16 cellular contexts compared by ENCODE assay signal in the genomic region with DNA sequence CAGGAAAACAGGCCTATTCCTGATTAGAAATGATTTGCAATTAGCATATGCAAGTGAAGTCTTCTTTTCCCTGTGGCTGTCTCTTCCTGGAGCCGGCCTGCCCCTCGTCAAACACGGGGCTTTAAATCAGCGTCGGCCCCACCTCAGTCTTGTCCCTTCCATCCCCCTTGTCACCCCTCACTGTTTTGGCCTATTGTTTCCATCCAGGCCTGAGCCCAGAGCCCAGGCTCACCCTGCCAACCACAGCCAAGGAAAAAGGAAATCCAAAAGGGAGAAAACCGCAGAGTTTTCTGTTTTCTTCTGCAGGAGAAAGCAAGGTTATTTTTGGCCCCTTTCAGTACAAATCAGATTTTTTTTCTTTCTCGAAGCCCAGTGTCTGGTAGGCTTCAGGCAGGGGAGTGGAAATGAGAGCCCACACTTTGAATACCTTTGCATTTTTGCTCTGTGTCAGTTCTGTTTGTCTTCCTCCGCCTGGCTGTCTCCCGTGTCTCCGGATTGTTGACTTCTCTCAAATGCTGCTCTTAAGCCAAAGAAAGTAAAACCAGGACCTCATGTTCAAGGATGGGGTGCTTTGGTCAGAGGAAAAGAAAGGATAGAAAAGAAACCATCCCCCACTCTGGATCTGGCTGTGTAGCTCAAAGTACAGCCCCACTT.
DNase-seq lines count a peak whose midpoint lies in the region; ATAC-seq and TF ChIP-seq lines count a peak whose summit lies in the region.
"Had no signal": no experiment of that assay in that cellular context is flagged by ENCODE, and none has a peak within 500 bp of the region (broad histone marks: within the 10 kb centered on the region; RNA-seq: fewer than 3 reads in every experiment).

No MANE protein-coding gene starts in this region.

- no peak overlapping the region for H3K9ac ChIP-seq in mammary epithelial cell (ENCODE audit: insufficient read depth, low read length)

- peak; percentile 50 for DNase-seq in NCI-H526 treated with DMSO at 0.1 percent for 48 hours (lab: John Stamatoyannopoulos, UW)
- DNase-seq in mammary epithelial cell: no peak
- DNase-seq in medulla oblongata (ENCODE audit: extremely low spot score): peak; percentile 7
- DNase-seq in upper lobe of right lung: no peak
- DNase-seq in NAMALWA (ENCODE audit: low spot score): no peak
- DNase-seq in NCI-H2171 treated with DMSO at 0.1 percent for 48 hours (lab: John Stamatoyannopoulos, UW): no peak
- no peak for DNase-seq in D341Med (ENCODE audit: low spot score)
- DNase-seq: activated gamma-delta T cell; effector memory CD4-positive, alpha-beta T cell; NCI-H187; sigmoid colon; SJCRH30; stimulated activated CD4-positive, alpha-beta T cell treated with anti-CD3 and anti-CD28 coated beads, Interleukin-2, amount 100 ng/mL, for 48 hours; T-helper 9 cell had no signal

- 36% methylated on average over 10 of the region's 10 CpGs for WGBS in mammary epithelial cell (ENCODE audit: low coverage, missing lambda C conversion rate)

- no peak overlapping the region for H3K4me3 ChIP-seq in mammary epithelial cell (replicated peaks in 1 of 3; ENCODE audit: insufficient read depth in 1 of 3, low read depth in 2 of 3, low read length in 3 of 3)
- H3K4me3 ChIP-seq in upper lobe of right lung: no peak overlapping the region
- H3K4me3 ChIP-seq: lung, sigmoid colon, SJCRH30, suprapubic skin had no signal

- H3K27ac ChIP-seq in mammary epithelial cell (ENCODE audit: insufficient read depth, low read depth, low read length) (no peak overlapping the region), upper lobe of right lung (peak overlapping the region; percentile 55)
- H3K27ac ChIP-seq: SJCRH30, suprapubic skin had no signal

- H3K27me3 ChIP-seq in mammary epithelial cell (ENCODE audit: insufficient read depth, low read length) (no peaks in the 10 kb centered on the region), upper lobe of right lung (no peaks in the 10 kb centered on the region)
- H3K27me3 ChIP-seq: sigmoid colon, SJCRH30, suprapubic skin had no signal

- no peak for TF ChIP-seq CTCF in mammary epithelial cell (conservative IDR thresholded peaks at IDR 0.05 in 1 of 2, IDR thresholded peaks at IDR 0.05 in 1 of 2; ENCODE audit: extremely low read depth in 1 of 2, insufficient read depth in 1 of 2, low read depth in 1 of 2, low read length in 2 of 2)
- TF ChIP-seq CTCF in upper lobe of right lung (IDR thresholded peaks at IDR 0.05): no peak

- H3K9me3 ChIP-seq in mammary epithelial cell (replicated peaks; ENCODE audit: insufficient read depth, low read length) (no peaks in the 10 kb centered on the region), upper lobe of right lung (no peaks in the 10 kb centered on the region)
- H3K9me3 ChIP-seq: sigmoid colon, SJCRH30, suprapubic skin had no signal

- H3K4me2 ChIP-seq in mammary epithelial cell (ENCODE audit: insufficient read depth, low read depth, low read length): no peak overlapping the region

- no peaks in the 10 kb centered on the region for H4K20me1 ChIP-seq in mammary epithelial cell (ENCODE audit: insufficient read depth, low read length)

- intact Hi-C loops in mammary epithelial cell (cut with micrococcal nuclease) (no loop called here), upper lobe of right lung (cut with DNase I) (no loop called here)

- peak overlapping the region; percentile 44 for H2AFZ ChIP-seq in mammary epithelial cell (ENCODE audit: low read depth, low read length)

- in situ Hi-C loops in mammary epithelial cell (cut with MboI; ENCODE audit: low sequenced_read_pairs in 2 of 2): no loop called here

- H3K36me3 ChIP-seq in mammary epithelial cell (ENCODE audit: insufficient read depth, low read length) (no peaks in the 10 kb centered on the region), upper lobe of right lung (no peaks in the 10 kb centered on the region)
- H3K36me3 ChIP-seq: sigmoid colon, SJCRH30, suprapubic skin had no signal

- BruUV-seq in mammary epithelial cell (replicated peaks; lab: Mats Ljungman, UMichigan): no TSS peak

- H3K79me2 ChIP-seq in mammary epithelial cell (ENCODE audit: insufficient read depth, low read length): no peaks in the 10 kb centered on the region

- CTCF ChIA-PET in mammary epithelial cell (lab: Charles Lee; ENCODE audit: low non-redundant PET): no interaction called here

- no peak for ATAC-seq in upper lobe of right lung

- H3K4me1 ChIP-seq in mammary epithelial cell (ENCODE audit: insufficient read depth, low read length) (no peaks in the 10 kb centered on the region), upper lobe of right lung (peaks cover 6% of the 10 kb centered on the region)
- H3K4me1 ChIP-seq: suprapubic skin had no signal

- dilution Hi-C loops in mammary epithelial cell (cut with HindIII; ENCODE audit: low sequenced_read_pairs): no loop called here

Comparison
In these comparisons a context has a peak if more than half of its experiments do, and no peak if none do; other contexts are left out.
1. DNase-seq: peak in NCI-H526 treated with DMSO at 0.1 percent for 48 hours (single experiment) and medulla oblongata (single experiment); none in mammary epithelial cell (single experiment), upper lobe of right lung (single experiment), NAMALWA (single experiment), NCI-H2171 treated with DMSO at 0.1 percent for 48 hours (single experiment) and D341Med (single experiment).